ENCODE assay signal across 26 cellular contexts in the genomic region with DNA sequence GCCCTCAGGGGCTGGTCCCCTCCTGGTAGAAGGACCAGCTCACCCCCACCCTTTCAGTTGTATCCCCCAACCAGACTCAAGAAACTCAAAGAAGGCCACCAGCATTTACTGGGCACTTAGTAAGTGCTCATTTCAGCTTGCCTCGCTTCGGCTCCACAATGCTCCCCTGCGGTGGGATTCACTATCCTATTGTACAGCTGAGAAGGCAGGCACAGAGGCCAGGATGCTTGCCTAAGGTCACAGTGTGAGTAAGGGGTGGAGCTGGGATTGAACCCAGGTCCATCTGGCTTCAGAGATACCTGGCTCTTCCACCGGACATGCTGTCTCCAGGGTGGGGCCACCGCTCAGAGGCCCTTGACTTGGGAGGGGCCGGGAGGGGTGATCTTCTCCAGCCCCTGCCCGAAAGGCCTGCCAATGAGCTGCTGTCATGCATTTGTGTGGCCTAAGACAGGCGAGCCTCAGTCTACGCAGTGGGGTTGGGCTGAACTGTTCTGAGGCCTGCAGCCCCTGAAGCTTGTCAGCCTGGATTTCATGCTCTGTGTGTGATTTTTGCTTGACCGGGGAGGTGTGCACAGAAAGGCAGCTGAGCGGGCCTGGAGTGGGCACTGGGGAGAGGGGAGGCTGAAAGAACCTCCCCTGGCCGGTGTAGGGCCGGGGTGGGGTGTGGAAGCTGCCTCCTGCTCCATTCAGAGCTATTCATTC. TPM values are rescaled to one million over a fixed set of nuclear protein-coding genes. Genes with fewer than 3 reads are reported as not detected.
"Had no signal": no experiment of that assay in that cellular context is flagged by ENCODE, and none has a peak within 500 bp of the region (broad histone marks: within the 10 kb centered on the region; RNA-seq: fewer than 3 reads in every experiment).

No MANE protein-coding gene starts in this region.

- ATAC-seq: activated T-cell treated with anti-CD3 and anti-CD28 coated beads, Interleukin-2, amount 50 U/mL, for 4 hours; K562; PC-3; T-cell had no signal

- H3K27ac ChIP-seq: brain microvascular endothelial cell, cardiac muscle cell had no signal

- H3K4me3 ChIP-seq: cardiac muscle cell, K562 had no signal

- H3K36me3 Mint-ChIP-seq: activated CD4-positive, alpha-beta memory T cell treated with anti-CD3 and anti-CD28 coated beads for 36 hours; activated naive CD8-positive, alpha-beta T cell; T-cell had no signal

- H3K36me3 ChIP-seq: brain microvascular endothelial cell, cardiac muscle cell had no signal

- H3K27me3 Mint-ChIP-seq: activated CD4-positive, alpha-beta memory T cell treated with anti-CD3 and anti-CD28 coated beads for 36 hours; activated CD4-positive, alpha-beta T cell treated with anti-CD3 and anti-CD28 coated beads, Interleukin-2, amount 10 ng/mL, durations not matched to agents 7 days and 5 days; activated naive CD8-positive, alpha-beta T cell; T-cell had no signal

- H3K27ac Mint-ChIP-seq: activated CD4-positive, alpha-beta memory T cell treated with anti-CD3 and anti-CD28 coated beads for 36 hours; activated CD4-positive, alpha-beta T cell treated with anti-CD3 and anti-CD28 coated beads, Interleukin-2, amount 10 ng/mL, durations not matched to agents 7 days and 5 days; activated naive CD4-positive, alpha-beta T cell treated with anti-CD3 and anti-CD28 coated beads for 36 hours; activated naive CD8-positive, alpha-beta T cell; T-cell had no signal

- H3K9me3 Mint-ChIP-seq: activated CD4-positive, alpha-beta memory T cell treated with anti-CD3 and anti-CD28 coated beads for 36 hours; activated CD4-positive, alpha-beta T cell treated with anti-CD3 and anti-CD28 coated beads, Interleukin-2, amount 10 ng/mL, durations not matched to agents 7 days and 5 days; activated naive CD4-positive, alpha-beta T cell treated with anti-CD3 and anti-CD28 coated beads for 36 hours; activated T-cell treated with anti-CD3 and anti-CD28 coated beads, Interleukin-2, amount 50 U/mL, for 4 hours; T-cell had no signal

- H3K27me3 ChIP-seq: brain microvascular endothelial cell, cardiac muscle cell had no signal

- DNase-seq: activated CD4-positive, alpha-beta memory T cell treated with anti-CD3 and anti-CD28 coated beads for 36 hours; activated CD4-positive, alpha-beta T cell treated with anti-CD3 and anti-CD28 coated beads, Interleukin-2, amount 10 ng/mL, durations not matched to agents 7 days and 5 days; activated CD4-positive, CD25-positive, alpha-beta regulatory T cell; activated CD8-positive, alpha-beta memory T cell treated with anti-CD3 and anti-CD28 coated beads for 24 hours; activated gamma-delta T cell; activated naive CD4-positive, alpha-beta T cell treated with anti-CD3 and anti-CD28 coated beads for 36 hours; activated T-cell treated with anti-CD3 and anti-CD28 coated beads, Interleukin-2, amount 50 U/mL, for 4 hours; amygdala; brain microvascular endothelial cell; Karpas-422; MM.1S; NCI-H1105 treated with DMSO at 0.1 percent for 48 hours; NCI-H1436 treated with DMSO at 0.1 percent for 48 hours; NCI-H187 treated with DMSO at 0.1 percent for 48 hours; NCI-H2081 treated with DMSO at 0.1 percent for 48 hours; NCI-H446; NCI-H524; PC-3; SIG-M5; T-cell; T-helper 2 cell; T1000 had no signal

- H3K4me1 Mint-ChIP-seq: activated CD4-positive, alpha-beta T cell treated with anti-CD3 and anti-CD28 coated beads, Interleukin-2, amount 10 ng/mL, durations not matched to agents 7 days and 5 days; T-cell had no signal

- H3K4me3 Mint-ChIP-seq: activated CD4-positive, alpha-beta memory T cell treated with anti-CD3 and anti-CD28 coated beads for 36 hours; activated CD4-positive, alpha-beta T cell treated with anti-CD3 and anti-CD28 coated beads, Interleukin-2, amount 10 ng/mL, durations not matched to agents 7 days and 5 days; activated naive CD4-positive, alpha-beta T cell treated with anti-CD3 and anti-CD28 coated beads for 36 hours; activated naive CD8-positive, alpha-beta T cell; activated T-cell treated with anti-CD3 and anti-CD28 coated beads, Interleukin-2, amount 50 U/mL, for 4 hours; T-cell had no signal

RNA-seq across cellular contexts. Expression of gene DMRTB1, which starts 48.1 kb away (rescaled TPM):
- total RNA-seq: activated CD4-positive, alpha-beta memory T cell treated with anti-CD3 and anti-CD28 coated beads for 36 hours; activated naive CD4-positive, alpha-beta T cell treated with anti-CD3 and anti-CD28 coated beads for 36 hours; activated T-cell treated with anti-CD3 and anti-CD28 coated beads, Interleukin-2, amount 50 U/mL, for 4 hours; astrocyte; cardiac muscle cell; PC-3; T-cell had no signal
